ENCODE assay signal across 17 cellular contexts in the genomic region with DNA sequence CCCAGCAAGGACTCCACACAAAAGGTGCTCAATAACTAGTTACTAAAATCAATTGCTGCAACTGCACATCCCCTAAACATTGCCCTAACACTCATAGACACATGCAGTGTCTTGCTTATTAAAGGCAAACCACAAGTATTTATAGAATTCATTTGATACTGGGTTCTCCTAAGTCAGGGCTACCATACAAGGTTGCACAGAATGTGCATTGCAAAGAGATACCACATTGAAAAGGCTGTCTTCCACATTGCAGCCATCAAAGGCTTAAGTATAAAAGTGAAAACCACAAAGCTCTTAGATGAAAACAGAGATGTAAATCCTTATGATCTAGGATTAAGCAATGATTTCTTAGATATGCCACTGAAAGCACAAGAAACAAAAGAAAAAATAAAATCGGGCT. TPM values are rescaled to one million over a fixed set of nuclear protein-coding genes. Genes with fewer than 3 reads are reported as not detected.
DNase-seq lines count a peak whose midpoint lies in the region; ATAC-seq and TF ChIP-seq lines count a peak whose summit lies in the region.
"Had no signal": no experiment of that assay in that cellular context is flagged by ENCODE, and none has a peak within 500 bp of the region (broad histone marks: within the 10 kb centered on the region; RNA-seq: fewer than 3 reads in every experiment).

No MANE protein-coding gene starts in this region.

- DNase-seq in A172 (ENCODE audit: low spot score), result peak; percentile 23
- DNase-seq in COLO829 (ENCODE audit: low spot score), result peak; percentile 25
- DNase-seq in NOMO-1 treated with dmso at 0.1 percent for 144 hours (lab: John Stamatoyannopoulos, UW; ENCODE audit: unreplicated experiment), result peak; percentile 3
- DNase-seq in choroid plexus epithelial cell (ENCODE audit: low read depth), result peak; percentile 47
- no peak for DNase-seq in mesenteric fat pad (ENCODE audit: low spot score)
- DNase-seq in osteoblast (ENCODE audit: insufficient read length, low spot score, missing footprints), result no peak
- DNase-seq in testis, result no peak
- DNase-seq: activated CD8-positive, alpha-beta memory T cell treated with anti-CD3 and anti-CD28 coated beads, Interleukin-2, amount 10 ng/mL, durations not matched to agents 7 days and 5 days; activated naive CD4-positive, alpha-beta T cell treated with anti-CD3 and anti-CD28 coated beads, Interleukin-2, amount 50 U/mL, for 16 hours; DMS153; GOT3; NCI-H1417 treated with DMSO at 0.1 percent for 48 hours; stimulated activated CD4-positive, alpha-beta T cell treated with anti-CD3 and anti-CD28 coated beads, Interleukin-4, amount 100 ng/mL, for 24 hours; upper lobe of left lung had no signal

- no peak overlapping the region for H3K27ac ChIP-seq in osteoblast (ENCODE audit: low read depth, low read length)
- H3K27ac ChIP-seq in testis, result no peak overlapping the region
- H3K27ac ChIP-seq: upper lobe of left lung had no signal

- 74 to 94% methylated on average over 1 of the region's 1 CpG for WGBS in testis, 2 donors

- no peak overlapping the region for H3K4me3 ChIP-seq in choroid plexus epithelial cell (ENCODE audit: low read depth, low read length)
- H3K4me3 ChIP-seq in osteoblast (ENCODE audit: insufficient read depth, low read length), result no peak overlapping the region
- H3K4me3 ChIP-seq in testis, result no peak overlapping the region
- H3K4me3 ChIP-seq: upper lobe of left lung had no signal

- H3K4me1 ChIP-seq in osteoblast (ENCODE audit: insufficient read depth, low read length) (no peaks in the 10 kb centered on the region), testis (no peaks in the 10 kb centered on the region)
- H3K4me1 ChIP-seq: upper lobe of left lung had no signal

- no peak overlapping the region for H3K4me2 ChIP-seq in osteoblast (ENCODE audit: insufficient read depth, low read length)

- intact Hi-C loops in testis (cut with DNase I; ENCODE audit: low total_unique reads), result no loop called here

- H3K36me3 ChIP-seq in osteoblast (ENCODE audit: insufficient read depth, low read length) (no peaks in the 10 kb centered on the region), testis (ENCODE audit: low read depth, missing control alignments) (no peaks in the 10 kb centered on the region)
- H3K36me3 ChIP-seq: upper lobe of left lung had no signal

- TF ChIP-seq CTCF in choroid plexus epithelial cell (conservative IDR thresholded peaks at IDR 0.05; ENCODE audit: low read depth, low read length) (no peak), osteoblast (IDR thresholded peaks at IDR 0.05; ENCODE audit: extremely low read depth, low read depth, low read length) (no peak), testis (IDR thresholded peaks at IDR 0.05) (no peak)

- H3K27me3 ChIP-seq in osteoblast (ENCODE audit: insufficient read depth, low read length) (peaks cover 2% of the 10 kb centered on the region), testis (no peaks in the 10 kb centered on the region)
- H3K27me3 ChIP-seq: upper lobe of left lung had no signal

- no peak overlapping the region for H2AFZ ChIP-seq in osteoblast (ENCODE audit: low read length)

- no peaks in the 10 kb centered on the region for H3K79me2 ChIP-seq in osteoblast (ENCODE audit: insufficient read depth, low read length)

- TF ChIP-seq POLR2A in testis (IDR thresholded peaks at IDR 0.05), result no peak

- no peak for ATAC-seq in GM21529 (IDR thresholded peaks at IDR 0.05; ENCODE audit: unreplicated experiment)
- ATAC-seq: activated CD8-positive, alpha-beta memory T cell treated with anti-CD3 and anti-CD28 coated beads, Interleukin-2, amount 10 ng/mL, durations not matched to agents 7 days and 5 days had no signal

- no peaks in the 10 kb centered on the region for H3K9me3 ChIP-seq in osteoblast (ENCODE audit: low read depth, low read length)
- H3K9me3 ChIP-seq in testis, result no peaks in the 10 kb centered on the region
- H3K9me3 ChIP-seq: upper lobe of left lung had no signal

- no peaks in the 10 kb centered on the region for H4K20me1 ChIP-seq in osteoblast (ENCODE audit: insufficient read depth, low read length)

RNA-seq across cellular contexts. Expression of a gene that starts 33.6 kb away (rescaled TPM):
- not detected in 2 replicates for total RNA-seq in A172 (2014; rRNA removed; shearing (Covaris generic))
- not detected for total RNA-seq in mesenteric fat pad
- not detected in 2 replicates for total RNA-seq in osteoblast
- total RNA-seq in testis, result 10 to 100 TPM in 1 of 2 donors, 1 to 10 TPM in 1; 7.4 to 11.7 TPM
- 2.5 TPM for polyA plus RNA-seq in testis (ENCODE audit: insufficient read depth, low read depth, low replicate concordance)
- total RNA-seq: activated CD8-positive, alpha-beta memory T cell treated with anti-CD3 and anti-CD28 coated beads, Interleukin-2, amount 10 ng/mL, durations not matched to agents 7 days and 5 days; chondrocyte; lung microvascular endothelial cell; upper lobe of left lung had no signal

Comparison
In these comparisons a context has a peak if more than half of its experiments do, and no peak if none do; other contexts are left out.
1. DNase-seq: peak in A172 (single experiment), COLO829 (single experiment), NOMO-1 treated with dmso at 0.1 percent for 144 hours (single experiment) and choroid plexus epithelial cell (single experiment); none in mesenteric fat pad (single experiment), osteoblast (single experiment) and testis (single experiment).